ENCODE assay signal across 30 cellular contexts in genomic region chr12:40254455-40255085, GRCh38.
"Had no signal": no experiment of that assay in that cellular context is flagged by ENCODE, and none has a peak within 500 bp of the region (broad histone marks: within the 10 kb centered on the region; RNA-seq: fewer than 3 reads in every experiment).

No MANE protein-coding gene starts in this region.

- FAIRE-seq: endothelial cell of umbilical vein, frontal cortex, islet of Langerhans, small intestine had no signal

- H3K27ac ChIP-seq: left ventricle myocardium inferior, neutrophil, ovary, sigmoid colon, upper lobe of left lung, vagina had no signal

- DNase-seq: activated CD4-positive, alpha-beta T cell treated with anti-CD3 and anti-CD28 coated beads, Interleukin-2, amount 50 U/mL, for 1 hour; activated CD8-positive, alpha-beta T cell treated with anti-CD3 and anti-CD28 coated beads for 36 hours; activated gamma-delta T cell treated with Interleukin-2 at 50 U/mL for 16 hours; activated naive CD4-positive, alpha-beta T cell treated with anti-CD3 and anti-CD28 coated beads, Interleukin-2, amount 50 U/mL, for 16 hours; activated T-cell treated with anti-CD3 and anti-CD28 coated beads, Interleukin-2, amount 50 U/mL, for 4 hours; amygdala; central memory CD4-positive, alpha-beta T cell; glutamatergic neuron; left ventricle myocardium inferior; naive B cell; nephron progenitor cell; ovary; sigmoid colon; small intestine; stimulated activated CD4-positive, alpha-beta T cell treated with anti-CD3 and anti-CD28 coated beads, Interleukin-1b, Interleukin-23, amount 100 ng/mL, for 48 hours; stimulated activated CD4-positive, alpha-beta T cell treated with anti-CD3 and anti-CD28 coated beads, Interleukin-4, amount 100 ng/mL, for 4 hours; stimulated activated CD8-positive, alpha-beta memory T cell treated with anti-CD3 and anti-CD28 coated beads, Interleukin-4, amount 100 ng/mL, for 48 hours; stimulated activated naive CD8-positive, alpha-beta T cell treated with anti-CD3 and anti-CD28 coated beads, Interleukin-15, amount 100 ng/mL, for 72 hours; substantia nigra; T-helper 2 cell; upper lobe of left lung had no signal

- ATAC-seq: activated CD8-positive, alpha-beta T cell treated with anti-CD3 and anti-CD28 coated beads for 36 hours; activated T-cell treated with anti-CD3 and anti-CD28 coated beads, Interleukin-2, amount 50 U/mL, for 4 hours; activated T-helper 17 cell treated with anti-CD3 and anti-CD28 coated beads, Interleukin-2, amount 50 U/mL, for 72 hours; stimulated activated memory B cell treated with anti-CD40 and anti-IgM and Interleukin-4, amounts not matched to agents 10 μg/mL and 1 μg/mL and 100 μg/mL, for 72 hours; stimulated activated naive CD8-positive, alpha-beta T cell treated with anti-CD3 and anti-CD28 coated beads, Interleukin-15, amount 100 ng/mL, for 72 hours; WTC11 had no signal

- H3K27me3 ChIP-seq: neutrophil, ovary, sigmoid colon, upper lobe of left lung, vagina had no signal

- H3K36me3 ChIP-seq: ovary had no signal

- H3K4me1 ChIP-seq: left ventricle myocardium inferior, sigmoid colon, upper lobe of left lung, vagina had no signal

- H3K4me3 ChIP-seq: left ventricle myocardium inferior, lung, ovary, sigmoid colon, upper lobe of left lung, vagina had no signal

- H3K9me3 ChIP-seq: left ventricle myocardium inferior, neutrophil, ovary, sigmoid colon, upper lobe of left lung, vagina had no signal
